In the genomic region with DNA sequence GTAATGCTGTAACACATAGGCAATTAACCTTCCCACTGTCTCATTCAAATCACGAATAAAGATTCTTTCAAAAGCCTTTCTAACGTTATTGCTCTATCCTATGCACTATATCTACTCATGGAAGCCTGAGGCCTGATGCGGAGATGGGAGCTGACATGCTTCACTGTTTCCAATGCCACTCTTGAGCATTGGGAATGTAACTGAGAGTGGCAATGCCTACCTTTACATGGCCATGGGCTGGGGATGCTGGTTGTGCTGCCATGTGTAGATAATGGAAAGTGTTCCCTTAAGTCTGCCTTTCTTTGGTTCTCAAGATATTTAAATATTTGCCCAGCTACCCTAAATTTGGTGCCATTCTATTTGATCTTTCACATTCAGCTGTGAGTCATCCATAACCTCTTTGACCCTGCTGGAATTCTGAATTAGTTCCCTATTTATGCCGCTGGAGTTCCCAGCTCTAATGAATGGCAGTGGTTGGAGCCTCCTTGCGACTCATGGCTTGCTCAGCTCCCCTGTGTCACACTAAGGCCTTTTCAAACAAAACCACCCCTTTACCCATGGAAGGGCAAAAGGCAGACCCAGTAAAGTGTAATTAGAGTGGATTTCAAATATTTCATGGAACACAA, we compare ENCODE assay signal across 17 cellular contexts. TPM values are rescaled to one million over a fixed set of nuclear protein-coding genes. Genes with fewer than 3 reads are reported as not detected.
DNase-seq lines count a peak whose midpoint lies in the region; ATAC-seq, FAIRE-seq and TF ChIP-seq lines count a peak whose summit lies in the region.
"Had no signal": no experiment of that assay in that cellular context is flagged by ENCODE, and none has a peak within 500 bp of the region (broad histone marks: within the 10 kb centered on the region; RNA-seq: fewer than 3 reads in every experiment).

No MANE protein-coding gene starts in this region.

- H3K4me1 Mint-ChIP-seq in activated T-cell treated with anti-CD3 and anti-CD28 coated beads, Interleukin-2, amount 50 U/mL, for 72 hours (ENCODE audit: low read depth) = peaks cover 7% of the 10 kb centered on the region
- H3K4me1 Mint-ChIP-seq: activated naive CD8-positive, alpha-beta T cell treated with anti-CD3 and anti-CD28 coated beads, Interleukin-2, amount 50 U/mL, for 24 hours had no signal

- no peaks in the 10 kb centered on the region for H3K9me3 Mint-ChIP-seq in activated T-cell treated with anti-CD3 and anti-CD28 coated beads, Interleukin-2, amount 50 U/mL, for 72 hours
- H3K9me3 Mint-ChIP-seq: activated naive CD8-positive, alpha-beta T cell treated with anti-CD3 and anti-CD28 coated beads, Interleukin-2, amount 50 U/mL, for 24 hours had no signal

- H3K4me3 Mint-ChIP-seq in activated T-cell treated with anti-CD3 and anti-CD28 coated beads, Interleukin-2, amount 50 U/mL, for 72 hours = no peak overlapping the region
- H3K4me3 Mint-ChIP-seq: activated naive CD8-positive, alpha-beta T cell treated with anti-CD3 and anti-CD28 coated beads, Interleukin-2, amount 50 U/mL, for 24 hours had no signal

- peaks cover 11% of the 10 kb centered on the region for H3K27me3 Mint-ChIP-seq in activated T-cell treated with anti-CD3 and anti-CD28 coated beads, Interleukin-2, amount 50 U/mL, for 72 hours (ENCODE audit: low read depth)

- peak; percentile 68 for ATAC-seq in foreskin keratinocyte
- ATAC-seq in activated T-cell treated with anti-CD3 and anti-CD28 coated beads, Interleukin-2, amount 50 U/mL, for 72 hours (replicated peaks in 1 of 2) = no peak
- ATAC-seq in left lobe of liver = no peak
- ATAC-seq: activated naive CD8-positive, alpha-beta T cell treated with anti-CD3 and anti-CD28 coated beads, Interleukin-2, amount 50 U/mL, for 24 hours; stimulated activated naive CD8-positive, alpha-beta T cell treated with anti-CD3 and anti-CD28 coated beads, Interleukin-15, Interleukin-2, amounts not matched to agents 100 U/mL and 50 U/mL, for 24 hours had no signal

- no peaks in the 10 kb centered on the region for H3K4me1 ChIP-seq in foreskin keratinocyte

- TF ChIP-seq CTCF in RWPE1 (conservative IDR thresholded peaks at IDR 0.05; ENCODE audit: low read depth) (no peak), foreskin keratinocyte (conservative IDR thresholded peaks at IDR 0.05) (no peak)

- peak; percentile 30 for DNase-seq in DMS53 (lab: John Stamatoyannopoulos, UW)
- no peak for DNase-seq in DMS53 treated with DMSO at 0.1 percent for 48 hours (lab: John Stamatoyannopoulos, UW; ENCODE audit: unreplicated experiment)
- peak; percentile 44 for DNase-seq in RWPE1 (ENCODE audit: low spot score)
- peak in 1 of 2 donors; percentile 39 for DNase-seq in foreskin keratinocyte
- DNase-seq in urothelium cell line (ENCODE audit: low spot score) = peak; percentile 44
- DNase-seq in activated T-cell treated with anti-CD3 and anti-CD28 coated beads, Interleukin-2, amount 50 U/mL, for 72 hours = no peak
- DNase-seq in stimulated activated CD4-positive, alpha-beta T cell treated with anti-CD3 and anti-CD28 coated beads, Interleukin-4, amount 100 ng/mL, for 1 hour = no peak
- no peak for DNase-seq in left lobe of liver (ENCODE audit: low spot score)
- DNase-seq: activated CD4-positive, alpha-beta T cell treated with anti-CD3 and anti-CD28 coated beads for 1 hour; activated naive CD8-positive, alpha-beta T cell treated with anti-CD3 and anti-CD28 coated beads, Interleukin-2, amount 50 U/mL, for 24 hours; NCI-H1048; NCI-H2227 treated with DMSO at 0.1 percent for 48 hours; stimulated activated naive CD8-positive, alpha-beta T cell treated with anti-CD3 and anti-CD28 coated beads, Interleukin-15, Interleukin-2, amounts not matched to agents 100 U/mL and 50 U/mL, for 24 hours had no signal

- H3K36me3 Mint-ChIP-seq in activated T-cell treated with anti-CD3 and anti-CD28 coated beads, Interleukin-2, amount 50 U/mL, for 72 hours (ENCODE audit: insufficient read depth in 2 of 2) = no peaks in the 10 kb centered on the region

- POLR2A ChIA-PET in RWPE1 (lab: Yijun Ruan, JAX; ENCODE audit: low non-redundant PET) = no interaction called here

- no peak overlapping the region for H3K27ac Mint-ChIP-seq in activated T-cell treated with anti-CD3 and anti-CD28 coated beads, Interleukin-2, amount 50 U/mL, for 72 hours
- H3K27ac Mint-ChIP-seq: activated naive CD8-positive, alpha-beta T cell treated with anti-CD3 and anti-CD28 coated beads, Interleukin-2, amount 50 U/mL, for 24 hours had no signal

- no peaks in the 10 kb centered on the region for H3K27me3 ChIP-seq in foreskin keratinocyte

- CTCF ChIA-PET in RWPE1 (lab: Yijun Ruan, JAX) = interaction anchor here (1.2 to 1.3 kb wide), 2 partner anchors 10 to 14 kb away, joined by 3 to 4 read pairs; no protein-coding TSS in a partner anchor

- H3K27ac ChIP-seq in RWPE1 = no peak overlapping the region
- peak overlapping the region; percentile 12 for H3K27ac ChIP-seq in foreskin keratinocyte
- H3K27ac ChIP-seq: 22Rv1, skin epidermis had no signal

- no peak for FAIRE-seq in urothelium cell line (lab: Jason Lieb, UNC)
- FAIRE-seq: HTR-8/SVneo had no signal

RNA-seq across cellular contexts. Expression of gene DKK3, which starts 21.4 kb away (rescaled TPM):
- total RNA-seq in foreskin keratinocyte (271 and 323 TPM in 2 replicates), left lobe of liver (5.5 TPM)
- polyA plus RNA-seq in foreskin keratinocyte = 197 and 257 TPM in 2 replicates
- under 1 TPM in 1 of 2 donors, not detected in 1; 0.19 TPM for total RNA-seq in activated T-cell treated with anti-CD3 and anti-CD28 coated beads, Interleukin-2, amount 50 U/mL, for 72 hours
- total RNA-seq: T-helper 1 cell treated with Interleukin-12 subunit alpha and Interleukin-12 subunit beta and Interleukin-4 antibody, amounts not matched to agents 30 ng/mL and 1 ng/mL, for 36 hours had no signal

Comparison
In these comparisons a context has a peak if more than half of its experiments do, and no peak if none do; other contexts are left out.
1. DNase-seq: peak in DMS53 (single experiment), RWPE1 (single experiment) and urothelium cell line (single experiment); none in DMS53 treated with DMSO at 0.1 percent for 48 hours (single experiment), activated T-cell treated with anti-CD3 and anti-CD28 coated beads, Interleukin-2, amount 50 U/mL, for 72 hours (0 of 2), stimulated activated CD4-positive, alpha-beta T cell treated with anti-CD3 and anti-CD28 coated beads, Interleukin-4, amount 100 ng/mL, for 1 hour (single experiment) and left lobe of liver (single experiment).
2. RNA of gene DKK3, which starts 21.4 kb away (total RNA-seq): 271 to 323 TPM in foreskin keratinocyte; 5.5 TPM in left lobe of liver (single experiment) and 0.19 TPM in activated T-cell treated with anti-CD3 and anti-CD28 coated beads, Interleukin-2, amount 50 U/mL, for 72 hours; every median in the first group is over 10 times any median in the second.